ENCODE assay signal across 8 cellular contexts in the genomic region with DNA sequence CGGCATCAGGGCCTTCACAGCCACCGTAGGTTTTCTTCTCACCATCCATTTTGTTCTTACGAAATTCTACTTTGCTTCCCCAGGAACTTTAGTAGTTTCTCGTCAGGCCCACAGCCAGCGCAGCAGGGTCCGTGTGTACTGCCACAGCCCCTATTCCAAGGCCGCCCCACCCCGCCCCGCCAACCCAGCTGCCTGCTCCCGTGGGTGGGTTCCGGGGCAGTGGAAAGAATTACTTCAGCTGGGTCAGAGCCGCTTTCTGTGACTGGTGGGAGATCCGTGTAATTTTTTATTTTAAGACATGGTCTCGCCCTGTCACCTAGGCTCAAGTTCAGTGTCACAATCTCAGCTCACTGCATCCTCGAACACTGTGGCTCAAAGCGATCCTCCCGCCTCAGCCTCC. TPM values are rescaled to one million over a fixed set of nuclear protein-coding genes. Genes with fewer than 3 reads are reported as not detected.
"Had no signal": no experiment of that assay in that cellular context is flagged by ENCODE, and none has a peak within 500 bp of the region (broad histone marks: within the 10 kb centered on the region; RNA-seq: fewer than 3 reads in every experiment).

No MANE protein-coding gene starts in this region.

- H3K27ac ChIP-seq: HL-60 had no signal

- DNase-seq: IMR-90, KBM-7 had no signal

- ATAC-seq: HepG2, K562 had no signal

- H3K4me3 Mint-ChIP-seq: IgD-negative memory B cell had no signal

- H3K4me3 ChIP-seq: K562 had no signal

- H3K27ac Mint-ChIP-seq: IgD-negative memory B cell had no signal

RNA-seq across cellular contexts. Expression of a gene that starts 4.2 kb away (rescaled TPM):
- total RNA-seq: HepG2, HT-29, HT1080, IMR-90 had no signal
- polyA plus RNA-seq: IMR-90 had no signal

RNA-seq across cellular contexts. Expression of a gene that starts 36.4 kb away (rescaled TPM):
- total RNA-seq: HepG2, HT-29, HT1080, IMR-90, K562 had no signal
- polyA plus RNA-seq: HepG2, IgD-negative memory B cell, IMR-90, K562 had no signal

RNA-seq across cellular contexts. Expression of a gene that starts 56.2 kb away (rescaled TPM):
- total RNA-seq: HepG2, HT-29, HT1080, IMR-90, K562 had no signal
- polyA plus RNA-seq: HepG2, IgD-negative memory B cell, IMR-90, K562 had no signal
